In the genomic region with DNA sequence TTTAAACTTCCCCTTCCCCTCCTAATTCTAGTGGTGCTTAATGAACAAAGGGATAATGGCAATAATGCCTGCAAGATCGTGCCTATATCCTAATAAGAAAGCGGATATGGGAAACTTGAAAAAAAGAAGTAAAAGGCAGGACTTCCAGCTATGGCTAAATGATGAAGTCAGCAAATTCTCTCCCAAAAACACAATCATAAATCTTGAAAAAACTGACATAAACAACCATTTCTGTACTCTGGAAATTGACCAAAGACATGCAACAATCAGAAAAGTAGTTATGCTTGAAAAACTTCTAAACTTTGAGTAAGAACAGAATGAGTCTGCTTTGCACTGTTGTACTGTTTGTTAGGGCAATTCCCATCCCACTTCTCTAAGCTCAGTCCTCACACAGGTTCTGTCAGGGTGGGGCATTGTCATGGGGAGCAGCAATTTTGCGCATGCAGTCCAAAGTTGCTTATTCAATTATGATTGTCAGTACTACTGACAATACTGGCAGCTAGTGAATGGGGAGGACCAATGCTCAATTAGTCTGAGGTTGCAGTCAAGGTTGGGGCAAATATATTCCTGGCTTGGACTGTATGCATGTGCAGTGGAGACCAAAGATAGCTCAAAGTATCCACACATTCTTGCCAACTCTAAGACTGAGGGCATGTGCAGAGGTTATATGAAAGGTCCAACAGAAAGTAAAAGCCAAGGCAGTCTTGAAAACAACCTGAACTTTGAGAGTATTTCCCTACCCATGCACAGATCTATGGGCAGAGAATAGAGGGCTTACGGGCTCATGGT, we compare ENCODE assay signal across 2 cellular contexts.
TF ChIP-seq lines count a peak whose summit lies in the region.

No MANE protein-coding gene starts in this region.

TF ChIP-seq in GM12891, 5 proteins besides CTCF, POLR2A, EP300 and RAD21:
- no peak for TF ChIP-seq POU2F2 (IDR thresholded peaks at IDR 0.05; ENCODE audit: low read depth, low read length)
- TF ChIP-seq PAX5 (IDR thresholded peaks at IDR 0.05; ENCODE audit: insufficient read depth, low read length, severe bottlenecking): no peak
- no peak for TF ChIP-seq TAF1 (IDR thresholded peaks at IDR 0.05; ENCODE audit: low read depth, low read length)
- TF ChIP-seq POLR2AphosphoS5 (IDR thresholded peaks at IDR 0.05; ENCODE audit: low read depth, low read length): no peak
- no peak for TF ChIP-seq SPI1 (IDR thresholded peaks at IDR 0.05; ENCODE audit: low read depth, low read length)

TF ChIP-seq in K562, 482 proteins besides CTCF, POLR2A, EP300 and RAD21:
- TF ChIP-seq ZNF197 (CRISPR knock-in tag; IDR thresholded peaks at IDR 0.05; ENCODE audit: low read depth) (no peak), HDAC8 (tag; IDR thresholded peaks at IDR 0.05) (no peak), POLR2G (IDR thresholded peaks at IDR 0.05; ENCODE audit: low read depth, low read length) (no peak), NCOA4 (IDR thresholded peaks at IDR 0.05; ENCODE audit: partially characterized antibody) (no peak), MAFK (IDR thresholded peaks at IDR 0.05; ENCODE audit: low read length) (peak; percentile 57; the same call in 1 of the 2 replicates), ELF2 (CRISPR knock-in tag; IDR thresholded peaks at IDR 0.05) (no peak), ZFX (CRISPR knock-in tag; IDR thresholded peaks at IDR 0.05) (no peak), GTF2E2 (tag; IDR thresholded peaks at IDR 0.05) (no peak), ZNF24 (IDR thresholded peaks at IDR 0.05) (no peak), TCF7 (IDR thresholded peaks at IDR 0.05; ENCODE audit: borderline replicate concordance) (no peak), ZNF316 (IDR thresholded peaks at IDR 0.05) (peak; percentile 81), C11orf30 (IDR thresholded peaks at IDR 0.05; ENCODE audit: low read depth) (peak; percentile 64; the same call in 1 of the 2 replicates), CBFA2T3 (IDR thresholded peaks at IDR 0.05) (no peak), NFRKB (IDR thresholded peaks at IDR 0.05; ENCODE audit: low read depth) (no peak), ZNF253 (CRISPR knock-in tag; conservative IDR thresholded peaks at IDR 0.05) (no peak), COPS2 (conservative IDR thresholded peaks at IDR 0.05) (no peak), HMG20B (CRISPR knock-in tag; IDR thresholded peaks at IDR 0.05) (no peak), MAFG (tag; conservative IDR thresholded peaks at IDR 0.05) (peak; percentile 63), FOXJ2 (tag; IDR thresholded peaks at IDR 0.05) (no peak), SETDB1 (IDR thresholded peaks at IDR 0.05; ENCODE audit: low read length) (no peak), PML (IDR thresholded peaks at IDR 0.05; ENCODE audit: low read length) (no peak), TSC22D4 (tag; IDR thresholded peaks at IDR 0.05) (no peak), ZNF644 (tag; IDR thresholded peaks at IDR 0.05; ENCODE audit: low read depth) (no peak), KAT8 (IDR thresholded peaks at IDR 0.05; ENCODE audit: low read depth) (no peak), ZNF583 (CRISPR knock-in tag; IDR thresholded peaks at IDR 0.05) (no peak), PHTF2 (CRISPR knock-in tag; IDR thresholded peaks at IDR 0.05) (no peak), SOX6 (IDR thresholded peaks at IDR 0.05) (no peak), NR3C1 (CRISPR knock-in tag; IDR thresholded peaks at IDR 0.05) (no peak), MAFF (IDR thresholded peaks at IDR 0.05; ENCODE audit: low read length) (peak; percentile 78), ZNF445 (CRISPR knock-in tag; IDR thresholded peaks at IDR 0.05; ENCODE audit: low read depth) (no peak)
- TF ChIP-seq, protein P1, sequence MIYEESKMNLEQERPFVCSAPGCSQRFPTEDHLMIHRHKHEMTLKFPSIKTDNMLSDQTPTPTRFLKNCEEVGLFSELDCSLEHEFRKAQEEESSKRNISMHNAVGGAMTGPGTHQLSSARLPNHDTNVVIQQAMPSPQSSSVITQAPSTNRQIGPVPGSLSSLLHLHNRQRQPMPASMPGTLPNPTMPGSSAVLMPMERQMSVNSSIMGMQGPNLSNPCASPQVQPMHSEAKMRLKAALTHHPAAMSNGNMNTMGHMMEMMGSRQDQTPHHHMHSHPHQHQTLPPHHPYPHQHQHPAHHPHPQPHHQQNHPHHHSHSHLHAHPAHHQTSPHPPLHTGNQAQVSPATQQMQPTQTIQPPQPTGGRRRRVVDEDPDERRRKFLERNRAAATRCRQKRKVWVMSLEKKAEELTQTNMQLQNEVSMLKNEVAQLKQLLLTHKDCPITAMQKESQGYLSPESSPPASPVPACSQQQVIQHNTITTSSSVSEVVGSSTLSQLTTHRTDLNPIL (CRISPR knock-in tag; IDR thresholded peaks at IDR 0.05): no peak
- TF ChIP-seq, protein P2, sequence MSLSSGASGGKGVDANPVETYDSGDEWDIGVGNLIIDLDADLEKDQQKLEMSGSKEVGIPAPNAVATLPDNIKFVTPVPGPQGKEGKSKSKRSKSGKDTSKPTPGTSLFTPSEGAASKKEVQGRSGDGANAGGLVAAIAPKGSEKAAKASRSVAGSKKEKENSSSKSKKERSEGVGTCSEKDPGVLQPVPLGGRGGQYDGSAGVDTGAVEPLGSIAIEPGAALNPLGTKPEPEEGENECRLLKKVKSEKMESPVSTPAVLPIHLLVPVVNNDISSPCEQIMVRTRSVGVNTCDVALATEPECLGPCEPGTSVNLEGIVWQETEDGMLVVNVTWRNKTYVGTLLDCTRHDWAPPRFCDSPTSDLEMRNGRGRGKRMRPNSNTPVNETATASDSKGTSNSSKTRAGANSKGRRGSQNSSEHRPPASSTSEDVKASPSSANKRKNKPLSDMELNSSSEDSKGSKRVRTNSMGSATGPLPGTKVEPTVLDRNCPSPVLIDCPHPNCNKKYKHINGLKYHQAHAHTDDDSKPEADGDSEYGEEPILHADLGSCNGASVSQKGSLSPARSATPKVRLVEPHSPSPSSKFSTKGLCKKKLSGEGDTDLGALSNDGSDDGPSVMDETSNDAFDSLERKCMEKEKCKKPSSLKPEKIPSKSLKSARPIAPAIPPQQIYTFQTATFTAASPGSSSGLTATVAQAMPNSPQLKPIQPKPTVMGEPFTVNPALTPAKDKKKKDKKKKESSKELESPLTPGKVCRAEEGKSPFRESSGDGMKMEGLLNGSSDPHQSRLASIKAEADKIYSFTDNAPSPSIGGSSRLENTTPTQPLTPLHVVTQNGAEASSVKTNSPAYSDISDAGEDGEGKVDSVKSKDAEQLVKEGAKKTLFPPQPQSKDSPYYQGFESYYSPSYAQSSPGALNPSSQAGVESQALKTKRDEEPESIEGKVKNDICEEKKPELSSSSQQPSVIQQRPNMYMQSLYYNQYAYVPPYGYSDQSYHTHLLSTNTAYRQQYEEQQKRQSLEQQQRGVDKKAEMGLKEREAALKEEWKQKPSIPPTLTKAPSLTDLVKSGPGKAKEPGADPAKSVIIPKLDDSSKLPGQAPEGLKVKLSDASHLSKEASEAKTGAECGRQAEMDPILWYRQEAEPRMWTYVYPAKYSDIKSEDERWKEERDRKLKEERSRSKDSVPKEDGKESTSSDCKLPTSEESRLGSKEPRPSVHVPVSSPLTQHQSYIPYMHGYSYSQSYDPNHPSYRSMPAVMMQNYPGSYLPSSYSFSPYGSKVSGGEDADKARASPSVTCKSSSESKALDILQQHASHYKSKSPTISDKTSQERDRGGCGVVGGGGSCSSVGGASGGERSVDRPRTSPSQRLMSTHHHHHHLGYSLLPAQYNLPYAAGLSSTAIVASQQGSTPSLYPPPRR (CRISPR knock-in tag; IDR thresholded peaks at IDR 0.05; ENCODE audit: borderline replicate concordance): no peak
- TF ChIP-seq, protein P3, sequence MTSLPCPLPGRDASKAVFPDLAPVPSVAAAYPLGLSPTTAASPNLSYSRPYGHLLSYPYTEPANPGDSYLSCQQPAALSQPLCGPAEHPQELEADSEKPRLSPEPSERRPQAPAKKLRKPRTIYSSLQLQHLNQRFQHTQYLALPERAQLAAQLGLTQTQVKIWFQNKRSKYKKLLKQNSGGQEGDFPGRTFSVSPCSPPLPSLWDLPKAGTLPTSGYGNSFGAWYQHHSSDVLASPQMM (CRISPR knock-in tag; IDR thresholded peaks at IDR 0.05): no peak
- TF ChIP-seq, protein P4, sequence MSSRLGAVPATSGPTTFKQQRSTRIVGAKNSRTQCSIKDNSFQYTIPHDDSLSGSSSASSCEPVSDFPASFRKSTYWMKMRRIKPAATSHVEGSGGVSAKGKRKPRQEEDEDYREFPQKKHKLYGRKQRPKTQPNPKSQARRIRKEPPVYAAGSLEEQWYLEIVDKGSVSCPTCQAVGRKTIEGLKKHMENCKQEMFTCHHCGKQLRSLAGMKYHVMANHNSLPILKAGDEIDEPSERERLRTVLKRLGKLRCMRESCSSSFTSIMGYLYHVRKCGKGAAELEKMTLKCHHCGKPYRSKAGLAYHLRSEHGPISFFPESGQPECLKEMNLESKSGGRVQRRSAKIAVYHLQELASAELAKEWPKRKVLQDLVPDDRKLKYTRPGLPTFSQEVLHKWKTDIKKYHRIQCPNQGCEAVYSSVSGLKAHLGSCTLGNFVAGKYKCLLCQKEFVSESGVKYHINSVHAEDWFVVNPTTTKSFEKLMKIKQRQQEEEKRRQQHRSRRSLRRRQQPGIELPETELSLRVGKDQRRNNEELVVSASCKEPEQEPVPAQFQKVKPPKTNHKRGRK (tag; IDR thresholded peaks at IDR 0.05): no peak
- TF ChIP-seq, protein P5, sequence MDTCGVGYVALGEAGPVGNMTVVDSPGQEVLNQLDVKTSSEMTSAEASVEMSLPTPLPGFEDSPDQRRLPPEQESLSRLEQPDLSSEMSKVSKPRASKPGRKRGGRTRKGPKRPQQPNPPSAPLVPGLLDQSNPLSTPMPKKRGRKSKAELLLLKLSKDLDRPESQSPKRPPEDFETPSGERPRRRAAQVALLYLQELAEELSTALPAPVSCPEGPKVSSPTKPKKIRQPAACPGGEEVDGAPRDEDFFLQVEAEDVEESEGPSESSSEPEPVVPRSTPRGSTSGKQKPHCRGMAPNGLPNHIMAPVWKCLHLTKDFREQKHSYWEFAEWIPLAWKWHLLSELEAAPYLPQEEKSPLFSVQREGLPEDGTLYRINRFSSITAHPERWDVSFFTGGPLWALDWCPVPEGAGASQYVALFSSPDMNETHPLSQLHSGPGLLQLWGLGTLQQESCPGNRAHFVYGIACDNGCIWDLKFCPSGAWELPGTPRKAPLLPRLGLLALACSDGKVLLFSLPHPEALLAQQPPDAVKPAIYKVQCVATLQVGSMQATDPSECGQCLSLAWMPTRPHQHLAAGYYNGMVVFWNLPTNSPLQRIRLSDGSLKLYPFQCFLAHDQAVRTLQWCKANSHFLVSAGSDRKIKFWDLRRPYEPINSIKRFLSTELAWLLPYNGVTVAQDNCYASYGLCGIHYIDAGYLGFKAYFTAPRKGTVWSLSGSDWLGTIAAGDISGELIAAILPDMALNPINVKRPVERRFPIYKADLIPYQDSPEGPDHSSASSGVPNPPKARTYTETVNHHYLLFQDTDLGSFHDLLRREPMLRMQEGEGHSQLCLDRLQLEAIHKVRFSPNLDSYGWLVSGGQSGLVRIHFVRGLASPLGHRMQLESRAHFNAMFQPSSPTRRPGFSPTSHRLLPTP (IDR thresholded peaks at IDR 0.05; ENCODE audit: borderline replicate concordance, extremely low read depth, insufficient read length): no peak
- TF ChIP-seq, protein P6, sequence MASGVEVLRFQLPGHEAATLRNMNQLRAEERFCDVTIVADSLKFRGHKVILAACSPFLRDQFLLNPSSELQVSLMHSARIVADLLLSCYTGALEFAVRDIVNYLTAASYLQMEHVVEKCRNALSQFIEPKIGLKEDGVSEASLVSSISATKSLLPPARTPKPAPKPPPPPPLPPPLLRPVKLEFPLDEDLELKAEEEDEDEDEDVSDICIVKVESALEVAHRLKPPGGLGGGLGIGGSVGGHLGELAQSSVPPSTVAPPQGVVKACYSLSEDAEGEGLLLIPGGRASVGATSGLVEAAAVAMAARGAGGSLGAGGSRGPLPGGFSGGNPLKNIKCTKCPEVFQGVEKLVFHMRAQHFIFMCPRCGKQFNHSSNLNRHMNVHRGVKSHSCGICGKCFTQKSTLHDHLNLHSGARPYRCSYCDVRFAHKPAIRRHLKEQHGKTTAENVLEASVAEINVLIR (CRISPR knock-in tag; IDR thresholded peaks at IDR 0.05): no peak
- TF ChIP-seq, protein P7, sequence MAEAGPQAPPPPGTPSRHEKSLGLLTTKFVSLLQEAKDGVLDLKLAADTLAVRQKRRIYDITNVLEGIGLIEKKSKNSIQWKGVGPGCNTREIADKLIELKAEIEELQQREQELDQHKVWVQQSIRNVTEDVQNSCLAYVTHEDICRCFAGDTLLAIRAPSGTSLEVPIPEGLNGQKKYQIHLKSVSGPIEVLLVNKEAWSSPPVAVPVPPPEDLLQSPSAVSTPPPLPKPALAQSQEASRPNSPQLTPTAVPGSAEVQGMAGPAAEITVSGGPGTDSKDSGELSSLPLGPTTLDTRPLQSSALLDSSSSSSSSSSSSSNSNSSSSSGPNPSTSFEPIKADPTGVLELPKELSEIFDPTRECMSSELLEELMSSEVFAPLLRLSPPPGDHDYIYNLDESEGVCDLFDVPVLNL (CRISPR knock-in tag; IDR thresholded peaks at IDR 0.05; ENCODE audit: low read depth): no peak
- TF ChIP-seq, protein P8, sequence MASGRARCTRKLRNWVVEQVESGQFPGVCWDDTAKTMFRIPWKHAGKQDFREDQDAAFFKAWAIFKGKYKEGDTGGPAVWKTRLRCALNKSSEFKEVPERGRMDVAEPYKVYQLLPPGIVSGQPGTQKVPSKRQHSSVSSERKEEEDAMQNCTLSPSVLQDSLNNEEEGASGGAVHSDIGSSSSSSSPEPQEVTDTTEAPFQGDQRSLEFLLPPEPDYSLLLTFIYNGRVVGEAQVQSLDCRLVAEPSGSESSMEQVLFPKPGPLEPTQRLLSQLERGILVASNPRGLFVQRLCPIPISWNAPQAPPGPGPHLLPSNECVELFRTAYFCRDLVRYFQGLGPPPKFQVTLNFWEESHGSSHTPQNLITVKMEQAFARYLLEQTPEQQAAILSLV (tag; IDR thresholded peaks at IDR 0.05): no peak
- TF ChIP-seq, protein P9, sequence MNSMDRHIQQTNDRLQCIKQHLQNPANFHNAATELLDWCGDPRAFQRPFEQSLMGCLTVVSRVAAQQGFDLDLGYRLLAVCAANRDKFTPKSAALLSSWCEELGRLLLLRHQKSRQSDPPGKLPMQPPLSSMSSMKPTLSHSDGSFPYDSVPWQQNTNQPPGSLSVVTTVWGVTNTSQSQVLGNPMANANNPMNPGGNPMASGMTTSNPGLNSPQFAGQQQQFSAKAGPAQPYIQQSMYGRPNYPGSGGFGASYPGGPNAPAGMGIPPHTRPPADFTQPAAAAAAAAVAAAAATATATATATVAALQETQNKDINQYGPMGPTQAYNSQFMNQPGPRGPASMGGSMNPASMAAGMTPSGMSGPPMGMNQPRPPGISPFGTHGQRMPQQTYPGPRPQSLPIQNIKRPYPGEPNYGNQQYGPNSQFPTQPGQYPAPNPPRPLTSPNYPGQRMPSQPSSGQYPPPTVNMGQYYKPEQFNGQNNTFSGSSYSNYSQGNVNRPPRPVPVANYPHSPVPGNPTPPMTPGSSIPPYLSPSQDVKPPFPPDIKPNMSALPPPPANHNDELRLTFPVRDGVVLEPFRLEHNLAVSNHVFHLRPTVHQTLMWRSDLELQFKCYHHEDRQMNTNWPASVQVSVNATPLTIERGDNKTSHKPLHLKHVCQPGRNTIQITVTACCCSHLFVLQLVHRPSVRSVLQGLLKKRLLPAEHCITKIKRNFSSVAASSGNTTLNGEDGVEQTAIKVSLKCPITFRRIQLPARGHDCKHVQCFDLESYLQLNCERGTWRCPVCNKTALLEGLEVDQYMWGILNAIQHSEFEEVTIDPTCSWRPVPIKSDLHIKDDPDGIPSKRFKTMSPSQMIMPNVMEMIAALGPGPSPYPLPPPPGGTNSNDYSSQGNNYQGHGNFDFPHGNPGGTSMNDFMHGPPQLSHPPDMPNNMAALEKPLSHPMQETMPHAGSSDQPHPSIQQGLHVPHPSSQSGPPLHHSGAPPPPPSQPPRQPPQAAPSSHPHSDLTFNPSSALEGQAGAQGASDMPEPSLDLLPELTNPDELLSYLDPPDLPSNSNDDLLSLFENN (IDR thresholded peaks at IDR 0.05; ENCODE audit: low read depth in 2 of 2, low read length in 2 of 2): no peak
